Comparison of ENCODE assay signal across 8 cellular contexts in the genomic region with DNA sequence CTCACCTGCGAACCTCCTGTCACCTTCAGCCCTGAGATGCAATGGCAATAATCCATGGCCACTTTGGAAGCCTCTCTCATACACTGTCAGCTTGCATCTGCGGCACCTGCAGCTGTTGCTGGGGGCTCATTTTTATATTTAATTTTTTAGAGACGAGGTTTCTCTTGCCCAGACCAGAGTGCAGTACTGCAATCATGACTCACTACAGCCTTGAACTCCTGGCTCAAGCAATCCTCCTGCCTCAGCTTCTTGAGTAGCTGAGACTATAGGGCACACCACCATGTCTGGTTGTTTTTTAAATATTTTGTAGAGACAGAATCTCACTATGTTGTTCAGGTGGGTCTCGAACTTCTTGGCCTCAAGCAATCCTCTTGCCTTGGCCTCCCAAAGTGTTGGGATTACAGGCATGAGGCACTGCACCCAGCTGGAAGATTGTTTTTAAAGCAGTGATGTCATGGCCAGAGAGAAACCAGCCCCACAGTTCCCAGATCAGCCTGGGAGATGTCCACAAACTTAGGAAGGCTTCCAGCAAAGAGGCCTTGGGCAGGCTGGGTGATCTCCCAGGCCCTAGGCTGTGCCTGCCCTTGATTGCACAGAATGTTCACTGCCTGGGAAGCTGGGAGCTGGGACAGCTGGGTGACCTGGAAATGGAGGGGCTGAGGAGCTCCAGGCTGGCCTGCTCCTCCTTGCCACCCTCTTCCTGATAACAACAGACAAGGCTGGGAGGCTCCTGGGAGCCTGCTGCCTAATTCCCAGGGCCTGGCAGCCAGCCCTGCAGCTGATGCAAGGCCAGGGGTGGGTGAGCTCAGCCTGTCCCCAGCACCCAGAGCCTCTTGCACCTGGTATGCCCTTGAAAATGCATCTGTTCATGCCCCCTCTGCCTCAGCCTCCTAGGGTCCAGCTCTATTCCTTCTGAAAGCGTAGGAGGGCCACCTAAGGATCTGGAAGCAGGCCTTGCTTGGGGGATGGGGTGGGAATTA. TPM values are rescaled to one million over a fixed set of nuclear protein-coding genes. Genes with fewer than 3 reads are reported as not detected.
DNase-seq lines count a peak whose midpoint lies in the region; ATAC-seq and TF ChIP-seq lines count a peak whose summit lies in the region.

No MANE protein-coding gene starts in this region.

- H3K4me1 Mint-ChIP-seq in endodermal cell = peaks cover 10% of the 10 kb centered on the region

- DNase-seq in SW480 (ENCODE audit: low spot score) = peak; percentile 84
- DNase-seq in iPS-NIHi11 (ENCODE audit: low spot score) = peak; percentile 27
- DNase-seq in testis = peak; percentile 83
- DNase-seq in endodermal cell = no peak
- DNase-seq in NCI-H748 (lab: John Stamatoyannopoulos, UW; ENCODE audit: unreplicated experiment) = no peak
- no peak for DNase-seq in OCI-M2 (lab: John Stamatoyannopoulos, UW; ENCODE audit: unreplicated experiment)

- WGBS in testis, 2 donors = 62 to 69% methylated on average over 4 to 5 of the region's 5 CpGs
- WGBS in endodermal cell (ENCODE audit: insufficient coverage in 1 of 2, insufficient read length in 1 of 2), 2 experiments = 90 to 96% methylated on average over 4 to 5 of the region's 5 CpGs

- no peaks in the 10 kb centered on the region for H3K36me3 Mint-ChIP-seq in endodermal cell (ENCODE audit: low read depth)

- H3K27ac ChIP-seq in HEK293 (ENCODE audit: extremely low read depth, low read depth, low read length) (peak overlapping the region; percentile 68), testis (peak overlapping the region; percentile 74 to 89), endodermal cell (ENCODE audit: low read depth, low read length) (no peak overlapping the region)

- H3K27me3 Mint-ChIP-seq in endodermal cell (ENCODE audit: insufficient read depth) = no peaks in the 10 kb centered on the region

- TF ChIP-seq CTCF in HEK293 (tag by site-specific recombination; IDR thresholded peaks at IDR 0.05) (no peak), testis (IDR thresholded peaks at IDR 0.05) (no peak), endodermal cell (conservative IDR thresholded peaks at IDR 0.05) (no peak)

- POLR2A ChIA-PET in HEK293 (lab: Yijun Ruan, JAX) = interaction anchor here (0.8 to 3.2 kb wide), 11 partner anchors 8 to 166 kb away, joined by 3 to 56 read pairs (median 4); partner anchors contain the start of genes C2orf68, ELMOD3, GGCX and MAT2A

- CTCF ChIA-PET in HEK293 (lab: Yijun Ruan, JAX) = interaction anchor here (0.8 kb wide), 1 partner anchor 29 kb away, joined by 5 read pairs; no protein-coding TSS in a partner anchor

- no peaks in the 10 kb centered on the region for H3K36me3 ChIP-seq in HEK293 (ENCODE audit: control insufficient read depth in 2 of 2, insufficient read depth in 1 of 2, low read length in 2 of 2)
- no peaks in the 10 kb centered on the region for H3K36me3 ChIP-seq in testis (ENCODE audit: low read depth, missing control alignments)
- H3K36me3 ChIP-seq in endodermal cell (ENCODE audit: control insufficient read depth, insufficient read depth, low read length) = no peaks in the 10 kb centered on the region

- H3K27ac Mint-ChIP-seq in endodermal cell = no peak overlapping the region

- H3K9me3 ChIP-seq in HEK293 (ENCODE audit: control insufficient read depth, insufficient read depth, low read depth, low read length) (no peaks in the 10 kb centered on the region), testis (no peaks in the 10 kb centered on the region), endodermal cell (ENCODE audit: control insufficient read depth, low read length) (no peaks in the 10 kb centered on the region)

- no peak for ATAC-seq in GM21360 (IDR thresholded peaks at IDR 0.05; ENCODE audit: unreplicated experiment)

- H3K9me3 Mint-ChIP-seq in endodermal cell = no peaks in the 10 kb centered on the region

- no peak overlapping the region for H3K9ac ChIP-seq in endodermal cell (ENCODE audit: extremely low read depth, low read length, poor library complexity, severe bottlenecking)

- intact Hi-C loops in testis (cut with DNase I; ENCODE audit: low total_unique reads) = no loop called here

- H3K4me3 ChIP-seq in HEK293 (ENCODE audit: low read depth, low read length) (no peak overlapping the region), testis (no peak overlapping the region), endodermal cell (ENCODE audit: low read length) (no peak overlapping the region)

- H3K4me1 ChIP-seq in HEK293 (ENCODE audit: control insufficient read depth, insufficient read depth, low read length) (no peaks in the 10 kb centered on the region; the same call in 1 of the 2 replicates), testis (peaks cover 52% of the 10 kb centered on the region), endodermal cell (ENCODE audit: control insufficient read depth, insufficient read depth, low read length) (no peaks in the 10 kb centered on the region)

- TF ChIP-seq POLR2A in testis (IDR thresholded peaks at IDR 0.05) = no peak

- H3K4me3 Mint-ChIP-seq in endodermal cell = no peak overlapping the region

- H3K27me3 ChIP-seq in testis (no peaks in the 10 kb centered on the region), endodermal cell (ENCODE audit: control insufficient read depth, insufficient read depth, low read length, poor library complexity, severe bottlenecking) (no peaks in the 10 kb centered on the region)

TF ChIP-seq in HEK293, 187 proteins besides CTCF, POLR2A, EP300 and RAD21 (continues in another document):
- peak; percentile 56 for TF ChIP-seq ZBTB8A (tag by site-specific recombination; IDR thresholded peaks at IDR 0.05)
- TF ChIP-seq ZSCAN16 (tag by site-specific recombination; IDR thresholded peaks at IDR 0.05) = no peak
- TF ChIP-seq, protein P1, sequence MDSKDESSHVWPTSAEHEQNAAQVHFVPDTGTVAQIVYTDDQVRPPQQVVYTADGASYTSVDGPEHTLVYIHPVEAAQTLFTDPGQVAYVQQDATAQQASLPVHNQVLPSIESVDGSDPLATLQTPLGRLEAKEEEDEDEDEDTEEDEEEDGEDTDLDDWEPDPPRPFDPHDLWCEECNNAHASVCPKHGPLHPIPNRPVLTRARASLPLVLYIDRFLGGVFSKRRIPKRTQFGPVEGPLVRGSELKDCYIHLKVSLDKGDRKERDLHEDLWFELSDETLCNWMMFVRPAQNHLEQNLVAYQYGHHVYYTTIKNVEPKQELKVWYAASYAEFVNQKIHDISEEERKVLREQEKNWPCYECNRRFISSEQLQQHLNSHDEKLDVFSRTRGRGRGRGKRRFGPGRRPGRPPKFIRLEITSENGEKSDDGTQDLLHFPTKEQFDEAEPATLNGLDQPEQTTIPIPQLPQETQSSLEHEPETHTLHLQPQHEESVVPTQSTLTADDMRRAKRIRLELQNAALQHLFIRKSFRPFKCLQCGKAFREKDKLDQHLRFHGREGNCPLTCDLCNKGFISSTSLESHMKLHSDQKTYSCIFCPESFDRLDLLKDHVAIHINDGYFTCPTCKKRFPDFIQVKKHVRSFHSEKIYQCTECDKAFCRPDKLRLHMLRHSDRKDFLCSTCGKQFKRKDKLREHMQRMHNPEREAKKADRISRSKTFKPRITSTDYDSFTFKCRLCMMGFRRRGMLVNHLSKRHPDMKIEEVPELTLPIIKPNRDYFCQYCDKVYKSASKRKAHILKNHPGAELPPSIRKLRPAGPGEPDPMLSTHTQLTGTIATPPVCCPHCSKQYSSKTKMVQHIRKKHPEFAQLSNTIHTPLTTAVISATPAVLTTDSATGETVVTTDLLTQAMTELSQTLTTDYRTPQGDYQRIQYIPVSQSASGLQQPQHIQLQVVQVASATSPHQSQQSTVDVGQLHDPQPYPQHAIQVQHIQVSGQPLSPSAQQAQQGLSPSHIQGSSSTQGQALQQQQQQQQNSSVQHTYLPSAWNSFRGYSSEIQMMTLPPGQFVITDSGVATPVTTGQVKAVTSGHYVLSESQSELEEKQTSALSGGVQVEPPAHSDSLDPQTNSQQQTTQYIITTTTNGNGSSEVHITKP (tag by site-specific recombination; IDR thresholded peaks at IDR 0.05) = peak; percentile 79; the same call in 1 of the 2 replicates
- TF ChIP-seq ZNF580 (tag by site-specific recombination; IDR thresholded peaks at IDR 0.05) = no peak
- TF ChIP-seq ZBTB11 (tag by site-specific recombination; conservative IDR thresholded peaks at IDR 0.05; ENCODE audit: low read depth) = no peak

RNA-seq across cellular contexts. Expression of gene SH2D6, which starts 27.1 kb away (rescaled TPM):
- total RNA-seq in testis (10 to 100 TPM; 11.2 to 13.6 TPM), endodermal cell (1 to 10 TPM in 1 of 2 donors, under 1 TPM in 1; 0.68 to 1.1 TPM)
- 15.9 TPM for polyA plus RNA-seq in testis (ENCODE audit: insufficient read depth, low read depth, low replicate concordance)
- 0.28 TPM for polyA plus RNA-seq in endodermal cell (2013, experiment 1 of 2)
- 0.70 TPM for polyA plus RNA-seq in endodermal cell (2013, experiment 2 of 2)

RNA-seq across cellular contexts. Expression of gene CAPG, which starts 35.4 kb away (rescaled TPM):
- 10 to 100 TPM; 17.7 to 29.4 TPM for total RNA-seq in testis
- 74.5 TPM for polyA plus RNA-seq in testis (ENCODE audit: insufficient read depth, low read depth, low replicate concordance)
- total RNA-seq in endodermal cell = 100 to 1,000 TPM; 104 to 119 TPM
- polyA plus RNA-seq in endodermal cell (2013, experiment 1 of 2) = 30.9 TPM
- 30.1 TPM for polyA plus RNA-seq in endodermal cell (2013, experiment 2 of 2)

Comparison
In these comparisons a context has a peak if more than half of its experiments do, and no peak if none do; other contexts are left out.
1. DNase-seq: peak in SW480 (single experiment), iPS-NIHi11 (single experiment) and testis (single experiment); none in endodermal cell (single experiment), NCI-H748 (single experiment) and OCI-M2 (single experiment).
2. RNA of gene SH2D6, which starts 27.1 kb away (total RNA-seq): 11.2 to 13.6 TPM in testis; 0.68 to 1.1 TPM in endodermal cell; every median in the first group is over 4 times any median in the second.